In genomic region chr20:63543131-63543530, GRCh38 we compare ENCODE assay signal across 16 cellular contexts. TPM values are rescaled to one million over a fixed set of nuclear protein-coding genes. Genes with fewer than 3 reads are reported as not detected.
DNase-seq lines count a peak whose midpoint lies in the region; ATAC-seq, FAIRE-seq and TF ChIP-seq lines count a peak whose summit lies in the region.
"Had no signal": no experiment of that assay in that cellular context is flagged by ENCODE, and none has a peak within 500 bp of the region (broad histone marks: within the 10 kb centered on the region; RNA-seq: fewer than 3 reads in every experiment).

No MANE protein-coding gene starts in this region.

- H3K79me2 ChIP-seq in K562 (ENCODE audit: control insufficient read depth, insufficient read depth, low read length): no peaks in the 10 kb centered on the region

- ATAC-seq in K562 (no peak), GM21576 (IDR thresholded peaks at IDR 0.05; ENCODE audit: unreplicated experiment) (no peak)
- ATAC-seq: T-helper 17 cell had no signal

- H3K36me3 ChIP-seq in BLaER1: no peaks in the 10 kb centered on the region
- H3K36me3 ChIP-seq in K562 (ENCODE audit: control insufficient read depth, insufficient read depth, low read length): no peaks in the 10 kb centered on the region
- H3K36me3 ChIP-seq: HAP-1 had no signal

- peaks cover 47% of the 10 kb centered on the region for H3K4me1 ChIP-seq in BLaER1
- H3K4me1 ChIP-seq in K562 (replicated peaks in 1 of 2; ENCODE audit: control insufficient read depth in 2 of 2, insufficient read depth in 2 of 2, low read length in 2 of 2): peaks cover 0 to 91% of the 10 kb centered on the region in 2 experiments; a peak in 3 of 5 replicates
- H3K4me1 ChIP-seq: HAP-1 had no signal

- WGBS in K562 (ENCODE audit: insufficient coverage, low coverage, missing lambda C conversion rate): 27% methylated on average over 8 of the region's 10 CpGs

- peaks cover 3% of the 10 kb centered on the region for H3K36me3 Mint-ChIP-seq in IgD-negative memory B cell
- H3K36me3 Mint-ChIP-seq: CD4-positive, CD25-positive, alpha-beta regulatory T cell had no signal

- peak overlapping the region; percentile 64 to 87 (median 76) for H3K4me3 Mint-ChIP-seq in IgD-negative memory B cell
- H3K4me3 Mint-ChIP-seq: T-helper 17 cell had no signal

- no peaks in the 10 kb centered on the region for H3K9me3 Mint-ChIP-seq in IgD-negative memory B cell
- H3K9me3 Mint-ChIP-seq: CD4-positive, CD25-positive, alpha-beta regulatory T cell had no signal

- no peak overlapping the region for H3K9ac ChIP-seq in BLaER1
- no peak overlapping the region for H3K9ac ChIP-seq in K562 (ENCODE audit: insufficient read depth in 1 of 2, low read depth in 2 of 2, low read length in 2 of 2)

- H3K27me3 ChIP-seq in BLaER1: peaks cover 57% of the 10 kb centered on the region
- H3K27me3 ChIP-seq in K562 (ENCODE audit: control insufficient read depth in 2 of 2, insufficient read depth in 2 of 2, low read length in 2 of 2): peaks cover 0 to 45% of the 10 kb centered on the region in 2 experiments; a peak in 4 of 5 replicates

- TF ChIP-seq EP300 in K562 (IDR thresholded peaks at IDR 0.05; ENCODE audit: low read length): no peak

- H3K9me3 ChIP-seq in BLaER1 (no peaks in the 10 kb centered on the region), K562 (replicated peaks; ENCODE audit: control insufficient read depth, insufficient read depth, low read depth, low read length) (no peaks in the 10 kb centered on the region)
- H3K9me3 ChIP-seq: Caco-2, HAP-1 had no signal

- H3K4me3 ChIP-seq in BLaER1 (no peak overlapping the region), K562 (no peak overlapping the region)
- H3K4me3 ChIP-seq: HAP-1 had no signal

- TF ChIP-seq CTCF in K562 (IDR thresholded peaks at IDR 0.05 in 2 of 3, conservative IDR thresholded peaks at IDR 0.05 in 1 of 3; ENCODE audit: insufficient read depth in 2 of 3, low read depth in 1 of 3, low read length in 3 of 3): no peak

- H3K27me3 Mint-ChIP-seq in IgD-negative memory B cell: peaks cover 7% of the 10 kb centered on the region
- H3K27me3 Mint-ChIP-seq: T-helper 17 cell had no signal

- H4K20me1 ChIP-seq in BLaER1: peaks cover 43% of the 10 kb centered on the region
- H4K20me1 ChIP-seq in K562 (replicated peaks; ENCODE audit: control insufficient read depth, insufficient read depth, low read length): peaks cover 3% of the 10 kb centered on the region

- FAIRE-seq in K562 (lab: Jason Lieb, UNC): no peak
- FAIRE-seq: RCC 7860 had no signal

- peaks cover 10 to 26% (median 21%) of the 10 kb centered on the region in 3 donors for H3K4me1 Mint-ChIP-seq in IgD-negative memory B cell

- no peak for TF ChIP-seq RAD21 in K562 (CRISPR knock-in tag; conservative IDR thresholded peaks at IDR 0.05 in 1 of 2, IDR thresholded peaks at IDR 0.05 in 1 of 2)

- H3K4me2 ChIP-seq in BLaER1: peak overlapping the region; percentile 49
- no peak overlapping the region for H3K4me2 ChIP-seq in K562 (ENCODE audit: insufficient read depth, low read length)

- CTCF ChIA-PET in K562 (lab: Yijun Ruan, JAX; ENCODE audit: low intra/inter-chr PET ratio): interaction anchor here (0.7 kb wide), 1 partner anchor 164 kb away, joined by 9 read pairs; no protein-coding TSS in a partner anchor

- peak overlapping the region; percentile 77 to 90 (median 81) for H3K27ac Mint-ChIP-seq in IgD-negative memory B cell
- H3K27ac Mint-ChIP-seq: T-helper 17 cell had no signal

- no peak for TF ChIP-seq POLR2A in K562 (conservative IDR thresholded peaks at IDR 0.05)

- in situ Hi-C loops in K562 (cut with MboI): no loop called here

- DNase-seq in K562 (ENCODE audit: extremely low read depth in 1 of 4, low spot score in 3 of 4) (no peak), NCI-H748 treated with DMSO at 0.1 percent for 48 hours (lab: John Stamatoyannopoulos, UW) (no peak), NCI-H1048 (lab: John Stamatoyannopoulos, UW) (no peak)
- DNase-seq: Caco-2; CD4-positive, CD25-positive, alpha-beta regulatory T cell; KG1; NCI-H146; NCI-H2081; NCI-H524; SIG-M5; T-helper 17 cell had no signal

- POLR2A ChIA-PET in K562 (lab: Yijun Ruan, JAX): interaction anchor here (0.8 to 1.6 kb wide), 3 partner anchors 11 to 34 kb away, joined by 3 to 4 read pairs (median 3); partner anchors contain the start of gene PPDPF

- H3K27ac ChIP-seq in BLaER1 (no peak overlapping the region), K562 (ENCODE audit: extremely low read depth, low read depth, low read length) (no peak overlapping the region)

- intact Hi-C loops in K562 (cut with micrococcal nuclease): no loop called here

- BruUV-seq in K562 (replicated peaks; lab: Mats Ljungman, UMichigan): no TSS peak

- H2AFZ ChIP-seq in K562 (ENCODE audit: low read depth, low read length): no peak overlapping the region

- no peaks in the 10 kb centered on the region for H3K9me1 ChIP-seq in K562 (ENCODE audit: control insufficient read depth, insufficient read depth, low read length)

RNA-seq across cellular contexts. Expression of gene SRMS, which starts 4.4 kb away (rescaled TPM):
- polyA plus RNA-seq in IgD-negative memory B cell (0.43 TPM), K562 (2011; rRNA removed) (0.04 and 0.07 TPM in 2 replicates), K562 (2014; fragmentation: Illumina TruSeq; extraction: Trizol) (not detected in 2 replicates), K562 (2014; fragmentation: Nextera tagmentation; extraction: Ambion mirVana) (not detected), K562 (2014; rRNA removed) (not detected in 2 replicates)
- total RNA-seq in K562 (2011; cell fraction: chromatin; rRNA removed; ENCODE audit: low replicate concordance): not detected in 2 replicates
- total RNA-seq in K562 (2011; cell fraction: nucleolus; rRNA removed): 0.17 TPM in 1 of 2 replicates, not detected in the other
- total RNA-seq in K562 (2011; cell fraction: nucleoplasm; rRNA removed): not detected in 2 replicates
- total RNA-seq in K562 (2014; rRNA removed) (not detected in 2 replicates), K562 (2014; rRNA removed; fragmentation: Illumina TruSeq; extraction: Trizol) (not detected in 2 replicates), K562 (2015; rRNA removed; fragmentation: Illumina TruSeq; extraction: Trizol) (not detected in 2 replicates), K562 (2021) (not detected in 2 replicates)
- polyA plus RNA-seq in K562 (2011; cell fraction: cytosol; rRNA removed): 0.03 and 0.07 TPM in 2 replicates
- polyA plus RNA-seq in K562 (2011; cell fraction: nucleus; rRNA removed): 0.13 and 0.21 TPM in 2 replicates
- polyA plus RNA-seq in K562 (2012): 0.05 TPM in 1 of 2 replicates, not detected in the other
- not detected in 2 replicates for polyA minus RNA-seq in K562 (2011; rRNA and poly(A)+ RNA removed)
- not detected in 2 replicates for polyA minus RNA-seq in K562 (2011; cell fraction: cytosol; rRNA and poly(A)+ RNA removed)
- not detected in 2 replicates for polyA minus RNA-seq in K562 (2011; cell fraction: nucleus; rRNA and poly(A)+ RNA removed)
- total RNA-seq: Caco-2; CD4-positive, CD25-positive, alpha-beta regulatory T cell; T-helper 17 cell had no signal
- polyA plus RNA-seq: CD4-positive, CD25-positive, alpha-beta regulatory T cell had no signal

RNA-seq across cellular contexts. Expression of gene PTK6, which starts 6.0 kb away (rescaled TPM):
- polyA plus RNA-seq in IgD-negative memory B cell (1.3 TPM), K562 (2011; rRNA removed) (not detected in 2 replicates), K562 (2014; fragmentation: Illumina TruSeq; extraction: Trizol) (not detected in 2 replicates), K562 (2014; fragmentation: Nextera tagmentation; extraction: Ambion mirVana) (not detected), K562 (2014; rRNA removed) (0.07 TPM in 1 of 2 replicates, not detected in the other)
- total RNA-seq in K562 (2011; cell fraction: chromatin; rRNA removed; ENCODE audit: low replicate concordance): not detected in 2 replicates
- total RNA-seq in K562 (2011; cell fraction: nucleolus; rRNA removed): not detected in 2 replicates
- total RNA-seq in K562 (2011; cell fraction: nucleoplasm; rRNA removed): not detected in 2 replicates
- total RNA-seq in K562 (2014; rRNA removed) (not detected in 2 replicates), K562 (2014; rRNA removed; fragmentation: Illumina TruSeq; extraction: Trizol) (not detected in 2 replicates), K562 (2015; rRNA removed; fragmentation: Illumina TruSeq; extraction: Trizol) (not detected in 2 replicates), K562 (2021) (not detected in 2 replicates)
- 0.03 TPM in 1 of 2 replicates, not detected in the other for polyA plus RNA-seq in K562 (2011; cell fraction: cytosol; rRNA removed)
- not detected in 2 replicates for polyA plus RNA-seq in K562 (2011; cell fraction: nucleus; rRNA removed)
- polyA plus RNA-seq in K562 (2012): 0.11 TPM in 1 of 2 replicates, not detected in the other
- not detected in 2 replicates for polyA minus RNA-seq in K562 (2011; rRNA and poly(A)+ RNA removed)
- polyA minus RNA-seq in K562 (2011; cell fraction: cytosol; rRNA and poly(A)+ RNA removed): not detected in 2 replicates
- polyA minus RNA-seq in K562 (2011; cell fraction: nucleus; rRNA and poly(A)+ RNA removed): not detected in 2 replicates

RNA-seq across cellular contexts. Expression of gene FNDC11, which starts 10.8 kb away (rescaled TPM):
- 2.5 TPM for polyA plus RNA-seq in IgD-negative memory B cell
- total RNA-seq in K562 (2011; cell fraction: chromatin; rRNA removed; ENCODE audit: low replicate concordance): 1.1 and 6.2 TPM in 2 replicates
- total RNA-seq in K562 (2011; cell fraction: nucleolus; rRNA removed): 5.0 and 5.5 TPM in 2 replicates
- 1.8 and 2.2 TPM in 2 replicates for total RNA-seq in K562 (2011; cell fraction: nucleoplasm; rRNA removed)
- 0.64 and 0.65 TPM in 2 replicates for total RNA-seq in K562 (2014; rRNA removed)
- 0.06 TPM in 1 of 2 replicates, not detected in the other for total RNA-seq in K562 (2014; rRNA removed; fragmentation: Illumina TruSeq; extraction: Trizol)
- total RNA-seq in K562 (2015; rRNA removed; fragmentation: Illumina TruSeq; extraction: Trizol): 0.14 and 0.23 TPM in 2 replicates
- 0.74 and 0.89 TPM in 2 replicates for total RNA-seq in K562 (2021)
- polyA plus RNA-seq in K562 (2011; rRNA removed): 1.2 TPM in 2 replicates
- polyA plus RNA-seq in K562 (2011; cell fraction: cytosol; rRNA removed): 1.9 and 6.4 TPM in 2 replicates
- polyA plus RNA-seq in K562 (2011; cell fraction: nucleus; rRNA removed): 5.8 and 19.1 TPM in 2 replicates
- polyA plus RNA-seq in K562 (2012): 0.94 and 1.1 TPM in 2 replicates
- polyA plus RNA-seq in K562 (2014; fragmentation: Illumina TruSeq; extraction: Trizol): 0.15 and 0.39 TPM in 2 replicates
- polyA plus RNA-seq in K562 (2014; fragmentation: Nextera tagmentation; extraction: Ambion mirVana): under 1 TPM in 1 of 2 experiments, not detected in 1; 0.08 TPM
- polyA plus RNA-seq in K562 (2014; rRNA removed): 1.2 and 2.3 TPM in 2 replicates
- 0.45 and 0.56 TPM in 2 replicates for polyA minus RNA-seq in K562 (2011; rRNA and poly(A)+ RNA removed)
- 0.46 and 1.3 TPM in 2 replicates for polyA minus RNA-seq in K562 (2011; cell fraction: cytosol; rRNA and poly(A)+ RNA removed)
- polyA minus RNA-seq in K562 (2011; cell fraction: nucleus; rRNA and poly(A)+ RNA removed): 1.6 and 3.9 TPM in 2 replicates
- total RNA-seq: Caco-2 had no signal

RNA-seq across cellular contexts. Expression of gene PPDPF, which starts 22.6 kb away (rescaled TPM):
- polyA plus RNA-seq in IgD-negative memory B cell: 198 TPM
- total RNA-seq in K562 (2011; cell fraction: chromatin; rRNA removed; ENCODE audit: low replicate concordance): 8.8 and 25.0 TPM in 2 replicates
- total RNA-seq in K562 (2011; cell fraction: nucleolus; rRNA removed): 34.9 and 37.0 TPM in 2 replicates
- total RNA-seq in K562 (2011; cell fraction: nucleoplasm; rRNA removed): 25.6 and 28.6 TPM in 2 replicates
- 73.9 and 86.1 TPM in 2 replicates for total RNA-seq in K562 (2014; rRNA removed)
- total RNA-seq in K562 (2014; rRNA removed; fragmentation: Illumina TruSeq; extraction: Trizol): 2.3 and 4.5 TPM in 2 replicates
- total RNA-seq in K562 (2015; rRNA removed; fragmentation: Illumina TruSeq; extraction: Trizol): 10.5 and 16.6 TPM in 2 replicates
- 220 and 233 TPM in 2 replicates for total RNA-seq in K562 (2021)
- polyA plus RNA-seq in K562 (2011; rRNA removed): 4.5 and 9.8 TPM in 2 replicates
- 17.2 and 51.6 TPM in 2 replicates for polyA plus RNA-seq in K562 (2011; cell fraction: cytosol; rRNA removed)
- 34.4 and 40.3 TPM in 2 replicates for polyA plus RNA-seq in K562 (2011; cell fraction: nucleus; rRNA removed)
- 125 and 320 TPM in 2 replicates for polyA plus RNA-seq in K562 (2012)
- 11.2 and 59.1 TPM in 2 replicates for polyA plus RNA-seq in K562 (2014; fragmentation: Illumina TruSeq; extraction: Trizol)
- under 1 TPM; 0.77 to 0.85 TPM for polyA plus RNA-seq in K562 (2014; fragmentation: Nextera tagmentation; extraction: Ambion mirVana)
- polyA plus RNA-seq in K562 (2014; rRNA removed): 98.3 and 99.6 TPM in 2 replicates
- 0.95 and 2.2 TPM in 2 replicates for polyA minus RNA-seq in K562 (2011; rRNA and poly(A)+ RNA removed)
- 82.0 and 193 TPM in 2 replicates for polyA minus RNA-seq in K562 (2011; cell fraction: cytosol; rRNA and poly(A)+ RNA removed)
- polyA minus RNA-seq in K562 (2011; cell fraction: nucleus; rRNA and poly(A)+ RNA removed): 25.2 and 33.4 TPM in 2 replicates

RNA-seq across cellular contexts. Expression of gene HELZ2, which starts 30.9 kb away (rescaled TPM):
- polyA plus RNA-seq in IgD-negative memory B cell (7.9 TPM), K562 (2011; rRNA removed) (3.3 and 3.5 TPM in 2 replicates), K562 (2014; fragmentation: Illumina TruSeq; extraction: Trizol) (2.3 and 3.5 TPM in 2 replicates), K562 (2014; fragmentation: Nextera tagmentation; extraction: Ambion mirVana) (under 1 TPM in 1 of 2 experiments, not detected in 1; 0.03 TPM), K562 (2014; rRNA removed) (2.8 and 5.0 TPM in 2 replicates)
- total RNA-seq in K562 (2011; cell fraction: chromatin; rRNA removed; ENCODE audit: low replicate concordance): 12.0 and 57.7 TPM in 2 replicates
- 46.8 and 60.9 TPM in 2 replicates for total RNA-seq in K562 (2011; cell fraction: nucleolus; rRNA removed)
- 17.9 and 18.1 TPM in 2 replicates for total RNA-seq in K562 (2011; cell fraction: nucleoplasm; rRNA removed)
- total RNA-seq in K562 (2014; rRNA removed) (5.0 and 5.9 TPM in 2 replicates), K562 (2014; rRNA removed; fragmentation: Illumina TruSeq; extraction: Trizol) (0.26 and 0.69 TPM in 2 replicates), K562 (2015; rRNA removed; fragmentation: Illumina TruSeq; extraction: Trizol) (2.4 and 3.5 TPM in 2 replicates), K562 (2021) (7.8 and 9.1 TPM in 2 replicates)
- polyA plus RNA-seq in K562 (2011; cell fraction: cytosol; rRNA removed): 1.7 and 5.6 TPM in 2 replicates
- polyA plus RNA-seq in K562 (2011; cell fraction: nucleus; rRNA removed): 8.9 and 19.2 TPM in 2 replicates
- 4.9 and 15.0 TPM in 2 replicates for polyA plus RNA-seq in K562 (2012)
- 2.3 and 6.2 TPM in 2 replicates for polyA minus RNA-seq in K562 (2011; rRNA and poly(A)+ RNA removed)
- 7.4 and 13.1 TPM in 2 replicates for polyA minus RNA-seq in K562 (2011; cell fraction: cytosol; rRNA and poly(A)+ RNA removed)
- 15.1 and 18.3 TPM in 2 replicates for polyA minus RNA-seq in K562 (2011; cell fraction: nucleus; rRNA and poly(A)+ RNA removed)
